Comparison of ENCODE assay signal across 8 cellular contexts in genomic region chr9:16626577-16627130, GRCh38.
DNase-seq lines count a peak whose midpoint lies in the region; ATAC-seq, FAIRE-seq and TF ChIP-seq lines count a peak whose summit lies in the region.

No MANE protein-coding gene starts in this region.

- no peak for TF ChIP-seq CTCF in epithelial cell of esophagus (IDR thresholded peaks at IDR 0.05; ENCODE audit: insufficient read depth, low read depth, low read length, missing control alignments)

- H3K4me3 ChIP-seq in epithelial cell of esophagus (ENCODE audit: low read length), result no peak overlapping the region

- FAIRE-seq in GM19239 (lab: Jason Lieb, UNC), result no peak

- ATAC-seq in GM21447 (IDR thresholded peaks at IDR 0.05; ENCODE audit: unreplicated experiment) (no peak), HG03108 (IDR thresholded peaks at IDR 0.05; ENCODE audit: unreplicated experiment) (no peak)

- DNase-seq in DMS53 (lab: John Stamatoyannopoulos, UW) (peak; percentile 70), NCI-H226 (peak; percentile 18), epithelial cell of esophagus (ENCODE audit: low read depth) (peak; percentile 45), non-pigmented ciliary epithelial cell (ENCODE audit: low read depth) (peak; percentile 70), NCI-H524 (lab: John Stamatoyannopoulos, UW) (no peak), GM19239 (ENCODE audit: insufficient read length, low spot score) (no peak)

Comparison
In these comparisons a context has a peak if more than half of its experiments do, and no peak if none do; other contexts are left out.
1. DNase-seq: peak in DMS53 (single experiment), NCI-H226 (single experiment), epithelial cell of esophagus (single experiment) and non-pigmented ciliary epithelial cell (single experiment); none in NCI-H524 (0 of 2) and GM19239 (single experiment).